9 cellular contexts compared by ENCODE assay signal in genomic region chr3:50550079-50550736, GRCh38. TPM values are rescaled to one million over a fixed set of nuclear protein-coding genes. Genes with fewer than 3 reads are reported as not detected.
DNase-seq lines count a peak whose midpoint lies in the region; ATAC-seq, FAIRE-seq and TF ChIP-seq lines count a peak whose summit lies in the region.
"Had no signal": no experiment of that assay in that cellular context is flagged by ENCODE, and none has a peak within 500 bp of the region (broad histone marks: within the 10 kb centered on the region; RNA-seq: fewer than 3 reads in every experiment).

No MANE protein-coding gene starts in this region.

- DNase-seq in A172 (ENCODE audit: low spot score): peak; percentile 25
- DNase-seq in activated T-cell treated with anti-CD3 and anti-CD28 coated beads, Interleukin-2, amount 50 U/mL, for 72 hours: peak; percentile 72 to 75
- DNase-seq in fibroblast of the conjunctiva (ENCODE audit: low read depth): peak; percentile 16
- peak in 4 of 6 donors; percentile 23 to 78 (median 61) for DNase-seq in pancreas
- DNase-seq in DMS153 treated with DMSO at 0.1 percent for 48 hours (lab: John Stamatoyannopoulos, UW; ENCODE audit: unreplicated experiment): no peak

- no peaks in the 10 kb centered on the region for H3K36me3 ChIP-seq in OCI-LY1 (ENCODE audit: insufficient read depth, low read length)
- no peaks in the 10 kb centered on the region for H3K36me3 ChIP-seq in pancreas

- WGBS in pancreas, 2 donors: 30 to 33% methylated on average over 13 of the region's 13 CpGs

- ATAC-seq in activated T-cell treated with anti-CD3 and anti-CD28 coated beads, Interleukin-2, amount 50 U/mL, for 72 hours (replicated peaks in 1 of 2): peak; percentile 55 to 67
- ATAC-seq in pancreas (peak; percentile 53 to 79 (median 72)), GM21381 (IDR thresholded peaks at IDR 0.05; ENCODE audit: unreplicated experiment) (no peak)

- TF ChIP-seq CTCF in GM12874 (IDR thresholded peaks at IDR 0.05; ENCODE audit: insufficient read depth, low read depth, low read length): peak; percentile 78
- peak; percentile 52 for TF ChIP-seq CTCF in OCI-LY1 (IDR thresholded peaks at IDR 0.05; ENCODE audit: low read length)
- TF ChIP-seq CTCF in pancreas (IDR thresholded peaks at IDR 0.05): peak; percentile 57 to 72 (median 64)

- intact Hi-C loops in pancreas (cut with DNase I): loop anchor here in 1 of 3 donors (10.0 kb wide), 1 partner anchor 205 kb away; the partner anchor contains the start of genes RASSF1 and ZMYND10

- no peak overlapping the region for H3K4me3 Mint-ChIP-seq in activated T-cell treated with anti-CD3 and anti-CD28 coated beads, Interleukin-2, amount 50 U/mL, for 72 hours

- H2AFZ ChIP-seq in OCI-LY1 (ENCODE audit: low read length): no peak overlapping the region

- no peaks in the 10 kb centered on the region for H3K9me2 ChIP-seq in OCI-LY1 (ENCODE audit: low read depth, low read length)

- H3K4me3 ChIP-seq in OCI-LY1 (ENCODE audit: low read depth, low read length, poor library complexity, severe bottlenecking) (no peak overlapping the region), pancreas (no peak overlapping the region)

- no peaks in the 10 kb centered on the region for H3K4me1 ChIP-seq in OCI-LY1 (ENCODE audit: insufficient read depth, low read length, severe bottlenecking)
- no peaks in the 10 kb centered on the region for H3K4me1 ChIP-seq in pancreas

- H3K79me2 ChIP-seq in OCI-LY1 (ENCODE audit: insufficient read depth, low read length): no peaks in the 10 kb centered on the region

- no peak overlapping the region for H3K9ac ChIP-seq in OCI-LY1 (ENCODE audit: low read length)

- H3K27ac ChIP-seq in OCI-LY1 (ENCODE audit: low read depth, low read length, poor library complexity, severe bottlenecking): no peak overlapping the region
- H3K27ac ChIP-seq in pancreas: no peak overlapping the region

- H3K27me3 Mint-ChIP-seq in activated T-cell treated with anti-CD3 and anti-CD28 coated beads, Interleukin-2, amount 50 U/mL, for 72 hours (ENCODE audit: low read depth): no peaks in the 10 kb centered on the region

- H4K20me1 ChIP-seq in OCI-LY1 (ENCODE audit: insufficient read depth, low read length): no peaks in the 10 kb centered on the region

- H3K36me3 Mint-ChIP-seq in activated T-cell treated with anti-CD3 and anti-CD28 coated beads, Interleukin-2, amount 50 U/mL, for 72 hours (ENCODE audit: insufficient read depth in 2 of 2): no peaks in the 10 kb centered on the region

- H3K4me1 Mint-ChIP-seq in activated T-cell treated with anti-CD3 and anti-CD28 coated beads, Interleukin-2, amount 50 U/mL, for 72 hours (ENCODE audit: low read depth): peaks cover 4% of the 10 kb centered on the region

- H3K27me3 ChIP-seq in OCI-LY1 (ENCODE audit: insufficient read depth, low read length) (peaks cover 4% of the 10 kb centered on the region; the same call in 1 of the 2 replicates), pancreas (no peaks in the 10 kb centered on the region)

- H3K9me3 ChIP-seq in OCI-LY1 (ENCODE audit: low read length) (no peaks in the 10 kb centered on the region), pancreas (no peaks in the 10 kb centered on the region)

- no peak overlapping the region for H3K27ac Mint-ChIP-seq in activated T-cell treated with anti-CD3 and anti-CD28 coated beads, Interleukin-2, amount 50 U/mL, for 72 hours

- no peaks in the 10 kb centered on the region for H3K9me3 Mint-ChIP-seq in activated T-cell treated with anti-CD3 and anti-CD28 coated beads, Interleukin-2, amount 50 U/mL, for 72 hours

- H3K4me2 ChIP-seq in OCI-LY1 (ENCODE audit: low read length): no peak overlapping the region

- no peaks in the 10 kb centered on the region for H3F3A ChIP-seq in OCI-LY1 (ENCODE audit: insufficient read depth, low read length)

- no peak for FAIRE-seq in pancreas (lab: Jason Lieb, UNC)
- FAIRE-seq: islet of Langerhans had no signal

RNA-seq across cellular contexts. Expression of gene C3orf18, which starts 17.3 kb away (rescaled TPM):
- total RNA-seq in A172 (2014; rRNA removed; shearing (Covaris generic)): 0.43 TPM in 1 of 2 replicates, not detected in the other
- total RNA-seq in activated T-cell treated with anti-CD3 and anti-CD28 coated beads, Interleukin-2, amount 50 U/mL, for 72 hours: 10 to 100 TPM; 22.7 to 32.5 TPM
- total RNA-seq in pancreas: 1 to 10 TPM; 3.2 to 5.6 (median 4.5) TPM
- polyA plus RNA-seq in pancreas: 1 to 10 TPM; 5.3 to 8.9 TPM

RNA-seq across cellular contexts. Expression of gene HEMK1, which starts 19.1 kb away (rescaled TPM):
- 15.3 and 18.1 TPM in 2 replicates for total RNA-seq in A172 (2014; rRNA removed; shearing (Covaris generic))
- total RNA-seq in activated T-cell treated with anti-CD3 and anti-CD28 coated beads, Interleukin-2, amount 50 U/mL, for 72 hours: 10 to 100 TPM; 54.5 to 64.6 TPM
- 10 to 100 TPM in 5 of 6 donors, 1 to 10 TPM in 1; 9.6 to 20.2 (median 11.8) TPM for total RNA-seq in pancreas
- polyA plus RNA-seq in pancreas: 10 to 100 TPM; 20.4 to 21.8 TPM

RNA-seq across cellular contexts. Expression of gene CACNA2D2, which starts 46.8 kb away (rescaled TPM):
- total RNA-seq in A172 (2014; rRNA removed; shearing (Covaris generic)): 0.22 and 0.26 TPM in 2 replicates
- total RNA-seq in activated T-cell treated with anti-CD3 and anti-CD28 coated beads, Interleukin-2, amount 50 U/mL, for 72 hours: 1 to 10 TPM; 3.3 to 5.4 TPM
- total RNA-seq in pancreas: 1 to 10 TPM; 1.1 to 4.6 (median 2.2) TPM
- polyA plus RNA-seq in pancreas: 10 to 100 TPM in 1 of 2 donors, 1 to 10 TPM in 1; 5.7 to 19.5 TPM
